Comparison of ENCODE assay signal across 8 cellular contexts in the genomic region with DNA sequence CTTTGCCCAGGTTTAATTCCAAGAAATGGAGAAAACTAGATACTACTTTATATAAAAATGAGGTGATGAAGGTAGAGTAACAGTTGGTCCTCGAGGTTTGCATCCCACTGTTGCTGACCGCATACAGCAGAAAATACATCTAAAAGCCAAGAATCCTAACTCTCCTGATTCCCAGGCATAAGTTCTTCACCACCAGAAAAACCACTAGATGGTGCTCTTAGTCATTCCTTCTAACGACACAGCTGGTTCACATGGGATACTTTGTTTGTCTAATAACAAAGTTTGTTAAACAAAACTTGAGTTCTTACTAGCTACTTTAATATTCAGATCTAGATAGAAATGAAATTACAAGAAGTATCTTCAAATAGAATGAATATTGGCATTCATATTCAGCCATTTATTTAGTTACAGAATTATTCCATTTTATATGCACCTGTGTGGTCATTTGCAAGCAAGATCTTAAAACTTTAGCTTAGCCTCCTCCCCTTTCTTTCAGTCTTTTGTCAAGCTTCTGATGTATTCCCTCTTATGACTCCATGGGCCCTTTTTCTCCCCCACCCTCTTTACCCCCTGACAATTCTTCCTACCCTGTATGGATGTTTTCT. TPM values are rescaled to one million over a fixed set of nuclear protein-coding genes. Genes with fewer than 3 reads are reported as not detected.
DNase-seq lines count a peak whose midpoint lies in the region; ATAC-seq and TF ChIP-seq lines count a peak whose summit lies in the region.

No MANE protein-coding gene starts in this region.

- H3K27me3 Mint-ChIP-seq in CD4-positive, alpha-beta T cell: no peaks in the 10 kb centered on the region
- no peaks in the 10 kb centered on the region for H3K27me3 Mint-ChIP-seq in HFFc6 (ENCODE audit: insufficient read depth)
- no peaks in the 10 kb centered on the region for H3K27me3 Mint-ChIP-seq in stimulated activated naive B cell treated with anti-CD40 and anti-IgM and Interleukin-4, amounts not matched to agents 10 μg/mL and 1 μg/mL and 100 μg/mL, for 72 hours

- no peaks in the 10 kb centered on the region for H3K4me1 ChIP-seq in hepatocyte (ENCODE audit: insufficient read depth)
- H3K4me1 ChIP-seq in upper lobe of right lung: no peaks in the 10 kb centered on the region

- H3K79me2 ChIP-seq in SU-DHL-6 (ENCODE audit: insufficient read depth, low read length) (no peaks in the 10 kb centered on the region), hepatocyte (no peaks in the 10 kb centered on the region)

- CTCF ChIA-PET in CD4-positive, alpha-beta T cell (lab: Charles Lee): interaction anchor here (0.7 kb wide), 1 partner anchor 9 kb away, joined by 3 read pairs; no protein-coding TSS in a partner anchor

- H3K9me2 ChIP-seq in SU-DHL-6 (replicated peaks; ENCODE audit: insufficient read depth, low read length): no peaks in the 10 kb centered on the region
- H3K9me2 ChIP-seq in hepatocyte (replicated peaks; ENCODE audit: insufficient read depth): no peaks in the 10 kb centered on the region

- no peaks in the 10 kb centered on the region for H3K9me3 ChIP-seq in CD4-positive, alpha-beta T cell (ENCODE audit: control insufficient read depth, low read length)
- H3K9me3 ChIP-seq in SU-DHL-6 (ENCODE audit: insufficient read depth, low read length) (no peaks in the 10 kb centered on the region), hepatocyte (ENCODE audit: low read depth) (no peaks in the 10 kb centered on the region), upper lobe of right lung (no peaks in the 10 kb centered on the region)

- no peak overlapping the region for H2AFZ ChIP-seq in SU-DHL-6 (ENCODE audit: low read depth, low read length, severe bottlenecking)
- no peak overlapping the region for H2AFZ ChIP-seq in hepatocyte

- no peaks in the 10 kb centered on the region for H4K20me1 ChIP-seq in SU-DHL-6 (ENCODE audit: low read depth, low read length)
- no peaks in the 10 kb centered on the region for H4K20me1 ChIP-seq in hepatocyte (ENCODE audit: insufficient read depth, poor library complexity, severe bottlenecking)

- no peak for DNase-seq in CD4-positive, alpha-beta T cell
- DNase-seq in HFFc6: peak; percentile 48
- DNase-seq in hepatocyte (ENCODE audit: low spot score): peak; percentile 63
- no peak for DNase-seq in upper lobe of right lung
- DNase-seq in stimulated activated CD4-positive, alpha-beta T cell treated with anti-CD3 and anti-CD28 coated beads, Interleukin-2, amount 100 ng/mL, for 48 hours: no peak
- DNase-seq in NCI-H1930 (lab: John Stamatoyannopoulos, UW): no peak
- DNase-seq in stimulated activated naive B cell treated with anti-CD40 and anti-IgM and Interleukin-4, amounts not matched to agents 10 μg/mL and 1 μg/mL and 100 μg/mL, for 72 hours: no peak

- intact Hi-C loops in CD4-positive, alpha-beta T cell (cut with DNase I, micrococcal nuclease): no loop called here
- intact Hi-C loops in upper lobe of right lung (cut with DNase I): no loop called here

- no peak overlapping the region for H3K4me3 Mint-ChIP-seq in CD4-positive, alpha-beta T cell
- H3K4me3 Mint-ChIP-seq in HFFc6: no peak overlapping the region
- H3K4me3 Mint-ChIP-seq in stimulated activated naive B cell treated with anti-CD40 and anti-IgM and Interleukin-4, amounts not matched to agents 10 μg/mL and 1 μg/mL and 100 μg/mL, for 72 hours: no peak overlapping the region

- peak; percentile 28 for TF ChIP-seq CTCF in CD4-positive, alpha-beta T cell (IDR thresholded peaks at IDR 0.05)
- peak; percentile 82 for TF ChIP-seq CTCF in HFFc6 (IDR thresholded peaks at IDR 0.05)
- peak; percentile 63 for TF ChIP-seq CTCF in SU-DHL-6 (IDR thresholded peaks at IDR 0.05; ENCODE audit: insufficient read depth, low read length, poor library complexity, severe bottlenecking)
- peak; percentile 79 for TF ChIP-seq CTCF in hepatocyte (IDR thresholded peaks at IDR 0.05; ENCODE audit: poor library complexity)
- peak; percentile 57 for TF ChIP-seq CTCF in upper lobe of right lung (IDR thresholded peaks at IDR 0.05)

- 12% methylated on average over 3 of the region's 3 CpGs for WGBS in hepatocyte (ENCODE audit: low lambda C conversion rate, missing lambda C conversion rate)

- no peaks in the 10 kb centered on the region for H3K27me3 ChIP-seq in CD4-positive, alpha-beta T cell (ENCODE audit: control insufficient read depth, insufficient read depth, low read length)
- no peaks in the 10 kb centered on the region for H3K27me3 ChIP-seq in SU-DHL-6 (ENCODE audit: low read length)
- no peaks in the 10 kb centered on the region for H3K27me3 ChIP-seq in hepatocyte
- no peaks in the 10 kb centered on the region for H3K27me3 ChIP-seq in upper lobe of right lung

- no peaks in the 10 kb centered on the region for H3F3A ChIP-seq in SU-DHL-6 (ENCODE audit: insufficient read depth)

- no peak overlapping the region for H3K27ac ChIP-seq in CD4-positive, alpha-beta T cell (ENCODE audit: low read depth, low read length)
- H3K27ac ChIP-seq in SU-DHL-6 (ENCODE audit: low read depth, low read length) (no peak overlapping the region), hepatocyte (no peak overlapping the region), upper lobe of right lung (no peak overlapping the region)

- no peak overlapping the region for H3K9ac ChIP-seq in SU-DHL-6 (ENCODE audit: low read length)

- H3K4me3 ChIP-seq in SU-DHL-6 (ENCODE audit: insufficient read depth, low read length, poor library complexity, severe bottlenecking): no peak overlapping the region
- H3K4me3 ChIP-seq in hepatocyte: no peak overlapping the region
- no peak overlapping the region for H3K4me3 ChIP-seq in upper lobe of right lung

- no peak overlapping the region for H3K27ac Mint-ChIP-seq in CD4-positive, alpha-beta T cell
- no peak overlapping the region for H3K27ac Mint-ChIP-seq in HFFc6
- no peak overlapping the region for H3K27ac Mint-ChIP-seq in stimulated activated naive B cell treated with anti-CD40 and anti-IgM and Interleukin-4, amounts not matched to agents 10 μg/mL and 1 μg/mL and 100 μg/mL, for 72 hours

- H3K36me3 Mint-ChIP-seq in CD4-positive, alpha-beta T cell (ENCODE audit: low read depth): peaks cover 9% of the 10 kb centered on the region
- H3K36me3 Mint-ChIP-seq in HFFc6 (ENCODE audit: low read depth): no peaks in the 10 kb centered on the region
- peaks cover 3 to 5% of the 10 kb centered on the region in 2 donors for H3K36me3 Mint-ChIP-seq in stimulated activated naive B cell treated with anti-CD40 and anti-IgM and Interleukin-4, amounts not matched to agents 10 μg/mL and 1 μg/mL and 100 μg/mL, for 72 hours

- POLR2A ChIA-PET in CD4-positive, alpha-beta T cell (lab: Charles Lee): interaction anchor here (0.6 kb wide), 1 partner anchor 25 kb away, joined by 3 read pairs; no protein-coding TSS in a partner anchor

- H3K4me1 Mint-ChIP-seq in CD4-positive, alpha-beta T cell (ENCODE audit: low read depth): no peaks in the 10 kb centered on the region
- peaks cover 15% of the 10 kb centered on the region for H3K4me1 Mint-ChIP-seq in HFFc6 (ENCODE audit: low read depth)
- no peaks in the 10 kb centered on the region for H3K4me1 Mint-ChIP-seq in stimulated activated naive B cell treated with anti-CD40 and anti-IgM and Interleukin-4, amounts not matched to agents 10 μg/mL and 1 μg/mL and 100 μg/mL, for 72 hours

- H3K4me2 ChIP-seq in SU-DHL-6 (ENCODE audit: low read depth, low read length, poor library complexity, severe bottlenecking) (no peak overlapping the region), hepatocyte (no peak overlapping the region)

- H3K36me3 ChIP-seq in SU-DHL-6 (ENCODE audit: low read length): no peaks in the 10 kb centered on the region
- H3K36me3 ChIP-seq in hepatocyte (replicated peaks; ENCODE audit: insufficient read depth, low read depth): no peaks in the 10 kb centered on the region
- H3K36me3 ChIP-seq in upper lobe of right lung: no peaks in the 10 kb centered on the region

- H3K9me3 Mint-ChIP-seq in CD4-positive, alpha-beta T cell: no peaks in the 10 kb centered on the region
- no peaks in the 10 kb centered on the region for H3K9me3 Mint-ChIP-seq in HFFc6
- no peaks in the 10 kb centered on the region for H3K9me3 Mint-ChIP-seq in stimulated activated naive B cell treated with anti-CD40 and anti-IgM and Interleukin-4, amounts not matched to agents 10 μg/mL and 1 μg/mL and 100 μg/mL, for 72 hours

- ATAC-seq in CD4-positive, alpha-beta T cell (ENCODE audit: poor library complexity): no peak
- peak; percentile 51 for ATAC-seq in upper lobe of right lung
- ATAC-seq in stimulated activated naive B cell treated with anti-CD40 and anti-IgM and Interleukin-4, amounts not matched to agents 10 μg/mL and 1 μg/mL and 100 μg/mL, for 72 hours (replicated peaks): no peak

RNA-seq across cellular contexts. Expression of a gene that starts 54.1 kb away (rescaled TPM):
- total RNA-seq in CD4-positive, alpha-beta T cell: under 1 TPM in 1 of 2 experiments, not detected in 1; 0.14 TPM
- total RNA-seq in HFFc6 (2021; fragmentation: NEBNext Ultra II Directional; extraction: Animal tissue kit (Norgen Biotek cat#: 25700)): under 1 TPM in 5 of 6 experiments, not detected in 1; 0.05 to 0.22 (median 0.13) TPM
- not detected in 2 replicates for total RNA-seq in hepatocyte
- polyA plus RNA-seq in hepatocyte: 0.06 and 0.18 TPM in 2 replicates
- total RNA-seq in upper lobe of right lung: 0.35 TPM

Comparison
In these comparisons a context has a peak if more than half of its experiments do, and no peak if none do; other contexts are left out.
1. DNase-seq: peak in HFFc6 (single experiment) and hepatocyte (single experiment); none in CD4-positive, alpha-beta T cell (0 of 10), upper lobe of right lung (single experiment), stimulated activated CD4-positive, alpha-beta T cell treated with anti-CD3 and anti-CD28 coated beads, Interleukin-2, amount 100 ng/mL, for 48 hours (0 of 2), NCI-H1930 (0 of 2) and stimulated activated naive B cell treated with anti-CD40 and anti-IgM and Interleukin-4, amounts not matched to agents 10 μg/mL and 1 μg/mL and 100 μg/mL, for 72 hours (single experiment).
2. CTCF ChIP-seq: peak in every context shown above with its lines; median percentile 82 in HFFc6; 79 in hepatocyte; 63 in SU-DHL-6; 57 in upper lobe of right lung; 28 in CD4-positive, alpha-beta T cell.